Comparison of ENCODE assay signal across 26 cellular contexts in the genomic region with DNA sequence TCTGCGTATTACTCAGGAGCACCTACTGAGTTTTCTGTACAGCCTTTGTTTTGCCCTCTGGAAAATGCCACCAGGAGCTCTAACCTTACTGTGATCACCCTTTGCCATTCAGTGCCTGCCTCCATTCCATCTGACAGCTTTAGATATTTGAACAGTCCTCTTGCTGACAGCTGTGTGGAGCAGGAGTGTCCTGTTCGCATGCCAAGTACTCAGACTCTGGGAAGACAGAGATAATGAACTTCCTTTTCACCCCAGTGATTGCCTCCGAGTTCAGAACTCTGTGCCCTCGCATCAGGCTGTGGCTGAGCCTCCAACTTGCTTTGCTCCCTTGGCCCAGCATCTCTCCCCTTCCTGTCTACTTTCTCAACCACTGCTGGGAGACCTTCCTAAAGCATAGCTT.
"Had no signal": no experiment of that assay in that cellular context is flagged by ENCODE, and none has a peak within 500 bp of the region (broad histone marks: within the 10 kb centered on the region; RNA-seq: fewer than 3 reads in every experiment).

No MANE protein-coding gene starts in this region.

- ATAC-seq: activated CD8-positive, alpha-beta memory T cell treated with anti-CD3 and anti-CD28 coated beads, Interleukin-2, amount 10 ng/mL, durations not matched to agents 7 days and 5 days; activated CD8-positive, alpha-beta T cell treated with anti-CD3 and anti-CD28 coated beads, Interleukin-2, amount 10 ng/mL, durations not matched to agents 7 days and 5 days; activated naive CD4-positive, alpha-beta T cell treated with anti-CD3 and anti-CD28 coated beads, Interleukin-2, amount 50 U/mL, for 72 hours; activated T-cell treated with anti-CD3 and anti-CD28 coated beads, Interleukin-2, amount 50 U/mL, for 72 hours; stimulated activated memory B cell treated with anti-CD40 and anti-IgM and Interleukin-4, amounts not matched to agents 10 μg/mL and 1 μg/mL and 100 μg/mL, for 72 hours; T-helper 17 cell had no signal

- FAIRE-seq: colon, endometrium, frontal cortex, islet of Langerhans had no signal

- DNase-seq: activated B cell treated with CpG ODN at 0.5 μM for 24 hours; activated CD4-positive, alpha-beta T cell treated with anti-CD3 and anti-CD28 coated beads, Interleukin-2, amount 50 U/mL, for 1 hour; activated CD8-positive, alpha-beta memory T cell treated with anti-CD3 and anti-CD28 coated beads, Interleukin-2, amount 10 ng/mL, durations not matched to agents 7 days and 5 days; activated CD8-positive, alpha-beta T cell treated with anti-CD3 and anti-CD28 coated beads, Interleukin-2, amount 10 ng/mL, durations not matched to agents 7 days and 5 days; activated naive CD4-positive, alpha-beta T cell; activated T-cell treated with anti-CD3 and anti-CD28 coated beads, Interleukin-2, amount 50 U/mL, for 72 hours; effector CD8-positive, alpha-beta T cell; glutamatergic neuron; mammary epithelial cell; posterior cingulate gyrus; right lobe of liver; stimulated activated CD4-positive, alpha-beta T cell treated with anti-CD3 and anti-CD28 coated beads, Interleukin-12 subunit alpha, Interleukin-12 subunit beta, amount 100 ng/mL, for 4 hours; stimulated activated CD4-positive, alpha-beta T cell treated with anti-CD3 and anti-CD28 coated beads, Interleukin-4, amount 100 ng/mL, for 24 hours; stimulated activated naive CD8-positive, alpha-beta T cell treated with anti-CD3 and anti-CD28 coated beads, Interleukin-15, amount 100 ng/mL, for 72 hours; substantia nigra; T-helper 17 cell; T1000; thyroid gland had no signal

- H3K36me3 ChIP-seq: breast epithelium, right lobe of liver, thyroid gland had no signal

- H3K4me3 ChIP-seq: breast epithelium, right lobe of liver, skin epidermis, thyroid gland had no signal

- H3K4me1 ChIP-seq: breast epithelium, right lobe of liver had no signal

- H3K27ac ChIP-seq: breast epithelium, right lobe of liver, skin epidermis, thyroid gland had no signal

- H3K27me3 ChIP-seq: breast epithelium, right lobe of liver, thyroid gland had no signal

- H3K9me3 ChIP-seq: breast epithelium, right lobe of liver, thyroid gland had no signal
